7 cellular contexts compared by ENCODE assay signal in genomic region chr20:36050436-36051317, GRCh38.
A peak's percentile ranks its signal among the peaks of the same experiment; 100 is the strongest.
DNase-seq lines count a peak whose midpoint lies in the region; ATAC-seq and TF ChIP-seq lines count a peak whose summit lies in the region.

No MANE protein-coding gene starts in this region.

- H3K4me3 ChIP-seq in iPS-15b (ENCODE audit: low read depth, low read length) (peak overlapping the region; percentile 70), skeletal muscle cell (ENCODE audit: low read depth, low read length) (peak overlapping the region; percentile 85)

- H3K9me3 ChIP-seq in iPS-15b (ENCODE audit: control insufficient read depth, insufficient read depth, low read length), result no peaks in the 10 kb centered on the region

- DNase-seq in NCI-H2107 (lab: John Stamatoyannopoulos, UW), result peak; percentile 11
- DNase-seq in UCSD-AML1 (lab: John Stamatoyannopoulos, UW; ENCODE audit: unreplicated experiment), result peak; percentile 93
- peak; percentile 47 for DNase-seq in skeletal muscle cell (ENCODE audit: low read depth)

- ATAC-seq in GM18520 (IDR thresholded peaks at IDR 0.05; ENCODE audit: unreplicated experiment) (peak; percentile 79), HG03064 (IDR thresholded peaks at IDR 0.05; ENCODE audit: low read depth, unreplicated experiment) (peak; percentile 89)

- H3K4me3 Mint-ChIP-seq in brain, result peak overlapping the region; percentile 92 to 99 (median 96)

- peak overlapping the region; percentile 96 for H3K9ac ChIP-seq in iPS-15b (ENCODE audit: low read depth, low read length)

- no peaks in the 10 kb centered on the region for H3K9me3 Mint-ChIP-seq in brain

- H3K27ac Mint-ChIP-seq in brain, result peak overlapping the region; percentile 81 to 95 (median 93)

- H3K27me3 ChIP-seq in iPS-15b (ENCODE audit: control insufficient read depth, insufficient read depth, low read length), result no peaks in the 10 kb centered on the region

- H3K4me1 ChIP-seq in iPS-15b (ENCODE audit: control insufficient read depth, insufficient read depth, low read length), result peaks cover 6% of the 10 kb centered on the region

- H3K27me3 Mint-ChIP-seq in brain, result peaks cover 16% of the 10 kb centered on the region

- no peak for TF ChIP-seq CTCF in brain (conservative IDR thresholded peaks at IDR 0.05)

- H3K4me1 Mint-ChIP-seq in brain, result peaks cover 45% of the 10 kb centered on the region

- H3K36me3 ChIP-seq in iPS-15b (ENCODE audit: control insufficient read depth, insufficient read depth, low read length), result no peaks in the 10 kb centered on the region

- H3K36me3 Mint-ChIP-seq in brain, result peaks cover 30% of the 10 kb centered on the region

Comparison
In these comparisons a context has a peak if more than half of its experiments do, and no peak if none do; other contexts are left out.
1. Peak in every context shown above with its lines: DNase-seq, ATAC-seq and H3K4me3 ChIP-seq.
2. DNase-seq: peak in every context shown above with its lines; median percentile 93 in UCSD-AML1; 47 in skeletal muscle cell; 11 in NCI-H2107.